In the genomic region with DNA sequence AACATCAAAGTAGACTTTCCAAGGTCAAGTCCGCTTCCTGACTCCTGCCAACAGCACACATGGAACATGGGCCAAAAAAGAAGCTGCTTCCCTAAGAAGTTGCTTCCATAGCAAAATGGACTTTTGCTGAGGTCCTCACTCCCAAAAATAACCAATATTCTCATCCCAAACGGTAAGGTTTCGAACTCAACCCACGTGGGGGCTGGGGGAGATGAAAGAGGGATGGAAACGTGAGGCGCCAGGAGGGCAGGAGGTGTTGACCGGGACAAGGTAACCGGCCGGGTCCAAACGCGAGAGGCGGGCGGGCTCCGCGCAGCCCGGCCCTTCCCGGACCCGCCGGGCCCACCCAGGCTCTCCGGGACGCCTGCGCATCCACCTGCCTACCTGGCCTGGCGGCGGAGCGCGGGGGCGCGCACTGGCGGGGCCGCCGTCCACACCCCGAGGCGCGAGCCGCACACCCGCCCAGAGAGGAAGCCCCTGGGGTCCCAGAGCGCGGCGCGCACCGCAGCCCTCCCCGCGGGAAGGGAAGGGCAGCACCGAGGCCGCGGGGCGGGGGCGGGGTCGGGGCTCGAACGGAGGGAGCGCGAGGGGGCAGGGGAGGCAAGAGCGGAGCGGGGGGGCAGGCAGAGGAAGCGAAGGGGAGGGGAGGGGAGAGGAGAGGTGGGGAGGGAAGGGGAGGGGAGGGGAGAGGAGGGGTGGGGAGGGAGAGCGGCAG, we compare ENCODE assay signal across 8 cellular contexts. TPM values are rescaled to one million over a fixed set of nuclear protein-coding genes. Genes with fewer than 3 reads are reported as not detected.
DNase-seq lines count a peak whose midpoint lies in the region; ATAC-seq and TF ChIP-seq lines count a peak whose summit lies in the region.

No MANE protein-coding gene starts in this region.

- no peak for TF ChIP-seq CTCF in Loucy (conservative IDR thresholded peaks at IDR 0.05; ENCODE audit: low read length)
- TF ChIP-seq CTCF in WTC11 (IDR thresholded peaks at IDR 0.05), result no peak
- no peak for TF ChIP-seq CTCF in left lung (IDR thresholded peaks at IDR 0.05)

- intact Hi-C loops in left lung (cut with DNase I), result no loop called here

- H3K4me2 ChIP-seq in Loucy (ENCODE audit: low read depth, low read length, poor library complexity, severe bottlenecking), result peak overlapping the region; percentile 91

- no peaks in the 10 kb centered on the region for H3F3A ChIP-seq in Loucy (ENCODE audit: low read depth)

- CTCF ChIA-PET in WTC11 (lab: Charles Lee), result interaction anchor here (1.1 to 1.6 kb wide), 2 partner anchors 13 to 72 kb away, joined by 3 to 4 read pairs; no protein-coding TSS in a partner anchor

- H3K4me3 ChIP-seq in Loucy (ENCODE audit: low read length, poor library complexity, severe bottlenecking), result peak overlapping the region; percentile 89
- H3K4me3 ChIP-seq in left lung, result peak overlapping the region; percentile 78 to 81

- DNase-seq in EH (ENCODE audit: low read depth), result peak; percentile 29
- peak; percentile 76 for DNase-seq in WTC11 (ENCODE audit: low spot score)
- peak; percentile 37 to 55 for DNase-seq in central memory CD8-positive, alpha-beta T cell (ENCODE audit: low spot score in 2 of 2)
- DNase-seq in left lung, result peak; percentile 72 to 92
- DNase-seq in stimulated activated CD4-positive, alpha-beta T cell treated with anti-CD3 and anti-CD28 coated beads, Interleukin-4, amount 100 ng/mL, for 4 hours, result peak; percentile 63 to 65
- no peak for DNase-seq in NCI-H187 treated with DMSO at 0.1 percent for 48 hours (lab: John Stamatoyannopoulos, UW)

- POLR2A ChIA-PET in WTC11 (lab: Charles Lee), result no interaction called here

- H3K79me2 ChIP-seq in Loucy (ENCODE audit: insufficient read depth, low read length), result peaks cover 52% of the 10 kb centered on the region

- H3K27me3 ChIP-seq in Loucy (ENCODE audit: insufficient read depth, low read length, poor library complexity, severe bottlenecking), result no peaks in the 10 kb centered on the region
- H3K27me3 ChIP-seq in left lung, result no peaks in the 10 kb centered on the region

- H3K9me2 ChIP-seq in Loucy (replicated peaks; ENCODE audit: low read depth, low read length), result no peaks in the 10 kb centered on the region

- H3K36me3 Mint-ChIP-seq in WTC11, result peaks cover 8% of the 10 kb centered on the region; the same call in 1 of the 2 replicates
- peaks cover 17% of the 10 kb centered on the region for H3K36me3 Mint-ChIP-seq in central memory CD8-positive, alpha-beta T cell (ENCODE audit: insufficient read depth)

- H3K27ac Mint-ChIP-seq in WTC11, result peak overlapping the region; percentile 95
- peak overlapping the region; percentile 91 for H3K27ac Mint-ChIP-seq in central memory CD8-positive, alpha-beta T cell (ENCODE audit: low read depth)

- peaks cover 19% of the 10 kb centered on the region for H3K4me1 Mint-ChIP-seq in WTC11
- peaks cover 31% of the 10 kb centered on the region for H3K4me1 Mint-ChIP-seq in central memory CD8-positive, alpha-beta T cell

- ATAC-seq in GM21723 (IDR thresholded peaks at IDR 0.05; ENCODE audit: unreplicated experiment) (peak; percentile 26), WTC11 (peak; percentile 37), left lung (peak; percentile 38)
- peak; percentile 44 for ATAC-seq in central memory CD8-positive, alpha-beta T cell (replicated peaks; ENCODE audit: extremely low read depth, poor library complexity, severe bottlenecking)

- 0 out of 2 replicates have a peak, but pooled peaks cover 5% of the 10 kb centered on the region for H3K9me3 Mint-ChIP-seq in WTC11
- H3K9me3 Mint-ChIP-seq in central memory CD8-positive, alpha-beta T cell, result no peaks in the 10 kb centered on the region

- peak overlapping the region; percentile 76 for H3K9ac ChIP-seq in Loucy (ENCODE audit: low read depth, low read length, poor library complexity, severe bottlenecking)

- H2AFZ ChIP-seq in Loucy (ENCODE audit: low read length), result peak overlapping the region; percentile 60; the same call in 1 of the 2 replicates

- peak overlapping the region; percentile 89 to 93 for H3K27ac ChIP-seq in left lung

- no peaks in the 10 kb centered on the region; the same call in 1 of the 2 replicates for H3K27me3 Mint-ChIP-seq in WTC11 (ENCODE audit: low read depth)
- no peaks in the 10 kb centered on the region for H3K27me3 Mint-ChIP-seq in central memory CD8-positive, alpha-beta T cell

- peak overlapping the region; percentile 93 for H3K4me3 Mint-ChIP-seq in WTC11
- peak overlapping the region; percentile 91 for H3K4me3 Mint-ChIP-seq in central memory CD8-positive, alpha-beta T cell

- H4K20me1 ChIP-seq in Loucy (ENCODE audit: insufficient read depth, low read length, poor library complexity, severe bottlenecking), result peaks cover 37% of the 10 kb centered on the region

- no peaks in the 10 kb centered on the region for H3K9me3 ChIP-seq in Loucy (ENCODE audit: insufficient read depth, low read depth, low read length)
- H3K9me3 ChIP-seq in left lung, result no peaks in the 10 kb centered on the region

- no peaks in the 10 kb centered on the region for H3K36me3 ChIP-seq in Loucy (ENCODE audit: insufficient read depth, low read length)
- no peaks in the 10 kb centered on the region for H3K36me3 ChIP-seq in left lung

- peaks cover 61% of the 10 kb centered on the region for H3K4me1 ChIP-seq in Loucy (ENCODE audit: insufficient read depth, low read length, poor library complexity, severe bottlenecking)
- H3K4me1 ChIP-seq in left lung, result peaks cover 11 to 44% of the 10 kb centered on the region in 2 donors

TF ChIP-seq in WTC11, 78 proteins besides CTCF, POLR2A, EP300 and RAD21:
- TF ChIP-seq ZNF423 (CRISPR knock-in tag; IDR thresholded peaks at IDR 0.05), result peak; percentile 42
- TF ChIP-seq, protein P1, sequence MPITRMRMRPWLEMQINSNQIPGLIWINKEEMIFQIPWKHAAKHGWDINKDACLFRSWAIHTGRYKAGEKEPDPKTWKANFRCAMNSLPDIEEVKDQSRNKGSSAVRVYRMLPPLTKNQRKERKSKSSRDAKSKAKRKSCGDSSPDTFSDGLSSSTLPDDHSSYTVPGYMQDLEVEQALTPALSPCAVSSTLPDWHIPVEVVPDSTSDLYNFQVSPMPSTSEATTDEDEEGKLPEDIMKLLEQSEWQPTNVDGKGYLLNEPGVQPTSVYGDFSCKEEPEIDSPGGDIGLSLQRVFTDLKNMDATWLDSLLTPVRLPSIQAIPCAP (CRISPR knock-in tag; IDR thresholded peaks at IDR 0.05), result 0 out of 2 replicates have a peak, but pooled peaks have one; percentile 40
- peak; percentile 43; the same call in 1 of the 2 replicates for TF ChIP-seq FOXK1 (CRISPR knock-in tag; IDR thresholded peaks at IDR 0.05)
- peak; percentile 68; the same call in 1 of the 2 replicates for TF ChIP-seq FOXP1 (CRISPR knock-in tag; IDR thresholded peaks at IDR 0.05; ENCODE audit: borderline replicate concordance)
- no peak for TF ChIP-seq TEAD4 (CRISPR knock-in tag; IDR thresholded peaks at IDR 0.05)
- peak; percentile 59; the same call in 1 of the 2 replicates for TF ChIP-seq SP1 (CRISPR knock-in tag; conservative IDR thresholded peaks at IDR 0.05)
- TF ChIP-seq TEAD1 (CRISPR knock-in tag; IDR thresholded peaks at IDR 0.05), result 0 out of 2 replicates have a peak, but pooled peaks have one; percentile 30
- no peak for TF ChIP-seq ZNF138 (CRISPR knock-in tag; conservative IDR thresholded peaks at IDR 0.05)
- TF ChIP-seq, protein P2, sequence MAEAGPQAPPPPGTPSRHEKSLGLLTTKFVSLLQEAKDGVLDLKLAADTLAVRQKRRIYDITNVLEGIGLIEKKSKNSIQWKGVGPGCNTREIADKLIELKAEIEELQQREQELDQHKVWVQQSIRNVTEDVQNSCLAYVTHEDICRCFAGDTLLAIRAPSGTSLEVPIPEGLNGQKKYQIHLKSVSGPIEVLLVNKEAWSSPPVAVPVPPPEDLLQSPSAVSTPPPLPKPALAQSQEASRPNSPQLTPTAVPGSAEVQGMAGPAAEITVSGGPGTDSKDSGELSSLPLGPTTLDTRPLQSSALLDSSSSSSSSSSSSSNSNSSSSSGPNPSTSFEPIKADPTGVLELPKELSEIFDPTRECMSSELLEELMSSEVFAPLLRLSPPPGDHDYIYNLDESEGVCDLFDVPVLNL (CRISPR knock-in tag; IDR thresholded peaks at IDR 0.05; ENCODE audit: borderline replicate concordance, low read depth), result 0 out of 2 replicates have a peak, but pooled peaks have one; percentile 35
- no peak for TF ChIP-seq NFATC4 (CRISPR knock-in tag; IDR thresholded peaks at IDR 0.05)
- TF ChIP-seq, protein P3, sequence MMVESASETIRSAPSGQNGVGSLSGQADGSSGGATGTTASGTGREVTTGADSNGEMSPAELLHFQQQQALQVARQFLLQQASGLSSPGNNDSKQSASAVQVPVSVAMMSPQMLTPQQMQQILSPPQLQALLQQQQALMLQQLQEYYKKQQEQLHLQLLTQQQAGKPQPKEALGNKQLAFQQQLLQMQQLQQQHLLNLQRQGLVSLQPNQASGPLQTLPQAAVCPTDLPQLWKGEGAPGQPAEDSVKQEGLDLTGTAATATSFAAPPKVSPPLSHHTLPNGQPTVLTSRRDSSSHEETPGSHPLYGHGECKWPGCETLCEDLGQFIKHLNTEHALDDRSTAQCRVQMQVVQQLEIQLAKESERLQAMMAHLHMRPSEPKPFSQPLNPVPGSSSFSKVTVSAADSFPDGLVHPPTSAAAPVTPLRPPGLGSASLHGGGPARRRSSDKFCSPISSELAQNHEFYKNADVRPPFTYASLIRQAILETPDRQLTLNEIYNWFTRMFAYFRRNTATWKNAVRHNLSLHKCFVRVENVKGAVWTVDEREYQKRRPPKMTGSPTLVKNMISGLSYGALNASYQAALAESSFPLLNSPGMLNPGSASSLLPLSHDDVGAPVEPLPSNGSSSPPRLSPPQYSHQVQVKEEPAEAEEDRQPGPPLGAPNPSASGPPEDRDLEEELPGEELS (CRISPR knock-in tag; IDR thresholded peaks at IDR 0.05), result peak; percentile 64; the same call in 1 of the 2 replicates
- TF ChIP-seq SMAD3 (CRISPR knock-in tag; IDR thresholded peaks at IDR 0.05; ENCODE audit: borderline replicate concordance), result no peak
- TF ChIP-seq ZNF121 (CRISPR knock-in tag; IDR thresholded peaks at IDR 0.05), result peak; percentile 30; the same call in 1 of the 2 replicates
- TF ChIP-seq ETV6 (CRISPR knock-in tag; IDR thresholded peaks at IDR 0.05), result peak; percentile 71

RNA-seq across cellular contexts. Expression of a gene that starts 0.7 kb away (rescaled TPM):
- total RNA-seq in WTC11 (2021), result 55.6 to 57.3 TPM (median 56.5 TPM) in 3 replicates
- total RNA-seq in left lung, result 10 to 100 TPM; 61.0 to 66.9 TPM

RNA-seq across cellular contexts. Expression of a gene that starts 57.3 kb away (rescaled TPM):
- total RNA-seq in WTC11 (2021) (26.0 to 38.5 TPM (median 27.6 TPM) in 3 replicates), left lung (10 to 100 TPM; 14.3 to 26.0 TPM)
